ENCODE assay signal across 26 cellular contexts in genomic region chr1:223331301-223331700, GRCh38. TPM values are rescaled to one million over a fixed set of nuclear protein-coding genes. Genes with fewer than 3 reads are reported as not detected.
DNase-seq lines count a peak whose midpoint lies in the region; ATAC-seq and TF ChIP-seq lines count a peak whose summit lies in the region.
"Had no signal": no experiment of that assay in that cellular context is flagged by ENCODE, and none has a peak within 500 bp of the region (broad histone marks: within the 10 kb centered on the region; RNA-seq: fewer than 3 reads in every experiment).

No MANE protein-coding gene starts in this region.

- H3K4me1 Mint-ChIP-seq in activated CD4-positive, alpha-beta T cell treated with anti-CD3 and anti-CD28 coated beads for 36 hours = peaks cover 13% of the 10 kb centered on the region
- H3K4me1 Mint-ChIP-seq in activated CD4-positive, alpha-beta T cell treated with anti-CD3 and anti-CD28 coated beads, Interleukin-2, amount 10 ng/mL, durations not matched to agents 24 days and 14 days = no peaks in the 10 kb centered on the region
- H3K4me1 Mint-ChIP-seq: IgD-negative memory B cell, WTC11 had no signal

- peak; percentile 79 for ATAC-seq in activated CD4-positive, alpha-beta T cell treated with anti-CD3 and anti-CD28 coated beads for 36 hours
- peak; percentile 45 for ATAC-seq in left ventricle myocardium superior
- ATAC-seq in left cardiac atrium = no peak
- ATAC-seq in HG03354 (IDR thresholded peaks at IDR 0.05; ENCODE audit: poor library complexity, severe bottlenecking, unreplicated experiment) = no peak
- ATAC-seq: CD8-positive, alpha-beta T cell; esophagus mucosa; gastroesophageal sphincter; SK-N-SH treated with all-trans-retinoic acid at 6 μM for 48 hours; WTC11 had no signal

- H3K27ac ChIP-seq in fibroblast of lung (ENCODE audit: insufficient read depth, low read length) = no peak overlapping the region
- H3K27ac ChIP-seq: ascending aorta, gastroesophageal sphincter, spleen had no signal

- H3K4me2 ChIP-seq in fibroblast of lung (ENCODE audit: extremely low read depth, insufficient read depth, low read length) = peak overlapping the region; percentile 32

- peak; percentile 46 for DNase-seq in activated CD4-positive, alpha-beta T cell treated with anti-CD3 and anti-CD28 coated beads for 36 hours
- no peak for DNase-seq in activated CD4-positive, alpha-beta T cell treated with anti-CD3 and anti-CD28 coated beads, Interleukin-2, amount 10 ng/mL, durations not matched to agents 24 days and 14 days
- no peak for DNase-seq in left ventricle myocardium superior
- DNase-seq in left cardiac atrium = no peak
- peak in 1 of 2 donors; percentile 70 for DNase-seq in fibroblast of lung (ENCODE audit: low read depth in 2 of 2)
- DNase-seq in stimulated activated CD8-positive, alpha-beta memory T cell treated with anti-CD3 and anti-CD28 coated beads, Interleukin-4, amount 100 ng/mL, for 48 hours = peak; percentile 26
- no peak for DNase-seq in MG63
- DNase-seq: 8988T; activated gamma-delta T cell treated with Interleukin-2 at 50 U/mL for 16 hours; CD8-positive, alpha-beta T cell; DMS53; effector CD4-positive, alpha-beta T cell; hypothalamus; NCI-H2107; NCI-H510A treated with DMSO at 0.1 percent for 48 hours; occipital lobe; spleen; T-helper 9 cell; trophoblast cell had no signal

- H3K4me1 ChIP-seq in fibroblast of lung (ENCODE audit: control insufficient read depth, extremely low read depth, insufficient read depth, low read length) = peaks cover 6% of the 10 kb centered on the region
- H3K4me1 ChIP-seq: spleen had no signal

- H3K4me3 Mint-ChIP-seq in activated CD4-positive, alpha-beta T cell treated with anti-CD3 and anti-CD28 coated beads for 36 hours = no peak overlapping the region
- H3K4me3 Mint-ChIP-seq in activated CD4-positive, alpha-beta T cell treated with anti-CD3 and anti-CD28 coated beads, Interleukin-2, amount 10 ng/mL, durations not matched to agents 24 days and 14 days = no peak overlapping the region
- H3K4me3 Mint-ChIP-seq: CD8-positive, alpha-beta T cell; IgD-negative memory B cell; WTC11 had no signal

- H3K9me3 ChIP-seq in fibroblast of lung (ENCODE audit: control insufficient read depth, insufficient read depth, low read depth, low read length) (no peaks in the 10 kb centered on the region), MG63 (no peaks in the 10 kb centered on the region; the same call in 1 of the 2 replicates)
- H3K9me3 ChIP-seq: ascending aorta, gastroesophageal sphincter, spleen had no signal

- H3K9ac ChIP-seq in fibroblast of lung (ENCODE audit: insufficient read depth, low read length) = no peak overlapping the region

- no peak for TF ChIP-seq CTCF in fibroblast of lung (conservative IDR thresholded peaks at IDR 0.05 in 1 of 2, IDR thresholded peaks at IDR 0.05 in 1 of 2; ENCODE audit: low read depth in 1 of 2, low read length in 2 of 2)

- H2AFZ ChIP-seq in fibroblast of lung (ENCODE audit: low read length) = no peak overlapping the region

- H3K36me3 ChIP-seq in fibroblast of lung (ENCODE audit: control insufficient read depth, insufficient read depth, low read length) (no peaks in the 10 kb centered on the region), MG63 (no peaks in the 10 kb centered on the region)
- H3K36me3 ChIP-seq: ascending aorta, gastroesophageal sphincter, spleen had no signal

- H3K9me3 Mint-ChIP-seq in activated CD4-positive, alpha-beta T cell treated with anti-CD3 and anti-CD28 coated beads for 36 hours (ENCODE audit: low read depth) = no peaks in the 10 kb centered on the region
- no peaks in the 10 kb centered on the region for H3K9me3 Mint-ChIP-seq in activated CD4-positive, alpha-beta T cell treated with anti-CD3 and anti-CD28 coated beads, Interleukin-2, amount 10 ng/mL, durations not matched to agents 24 days and 14 days
- H3K9me3 Mint-ChIP-seq: CD8-positive, alpha-beta T cell; IgD-negative memory B cell; WTC11 had no signal

- H3K27me3 Mint-ChIP-seq in activated CD4-positive, alpha-beta T cell treated with anti-CD3 and anti-CD28 coated beads for 36 hours = no peaks in the 10 kb centered on the region
- no peaks in the 10 kb centered on the region for H3K27me3 Mint-ChIP-seq in activated CD4-positive, alpha-beta T cell treated with anti-CD3 and anti-CD28 coated beads, Interleukin-2, amount 10 ng/mL, durations not matched to agents 24 days and 14 days

- no peaks in the 10 kb centered on the region for H3K36me3 Mint-ChIP-seq in activated CD4-positive, alpha-beta T cell treated with anti-CD3 and anti-CD28 coated beads for 36 hours (ENCODE audit: low read depth)
- no peaks in the 10 kb centered on the region for H3K36me3 Mint-ChIP-seq in activated CD4-positive, alpha-beta T cell treated with anti-CD3 and anti-CD28 coated beads, Interleukin-2, amount 10 ng/mL, durations not matched to agents 24 days and 14 days (ENCODE audit: low read depth)
- H3K36me3 Mint-ChIP-seq: CD8-positive, alpha-beta T cell; IgD-negative memory B cell; WTC11 had no signal

- H3K27me3 ChIP-seq in fibroblast of lung (ENCODE audit: control insufficient read depth, insufficient read depth, low read length) = no peaks in the 10 kb centered on the region
- H3K27me3 ChIP-seq in MG63 = no peaks in the 10 kb centered on the region
- H3K27me3 ChIP-seq: ascending aorta, gastroesophageal sphincter had no signal

- CTCF ChIA-PET in activated CD4-positive, alpha-beta T cell treated with anti-CD3 and anti-CD28 coated beads for 36 hours (lab: Charles Lee) = no interaction called here

- no peaks in the 10 kb centered on the region for H4K20me1 ChIP-seq in fibroblast of lung (ENCODE audit: control insufficient read depth, extremely low read depth, insufficient read depth, low read length)

- intact Hi-C loops in activated CD4-positive, alpha-beta T cell treated with anti-CD3 and anti-CD28 coated beads for 36 hours (cut with DNase I, micrococcal nuclease) = no loop called here
- intact Hi-C loops in activated CD4-positive, alpha-beta T cell treated with anti-CD3 and anti-CD28 coated beads, Interleukin-2, amount 10 ng/mL, durations not matched to agents 24 days and 14 days (cut with micrococcal nuclease) = no loop called here
- intact Hi-C loops in left ventricle myocardium superior (cut with micrococcal nuclease) (no loop called here), left cardiac atrium (cut with DNase I) (no loop called here)

- H3K27ac Mint-ChIP-seq in activated CD4-positive, alpha-beta T cell treated with anti-CD3 and anti-CD28 coated beads for 36 hours = no peak overlapping the region
- no peak overlapping the region for H3K27ac Mint-ChIP-seq in activated CD4-positive, alpha-beta T cell treated with anti-CD3 and anti-CD28 coated beads, Interleukin-2, amount 10 ng/mL, durations not matched to agents 24 days and 14 days
- H3K27ac Mint-ChIP-seq: CD8-positive, alpha-beta T cell; IgD-negative memory B cell; WTC11 had no signal

- H3K79me2 ChIP-seq in fibroblast of lung (ENCODE audit: control insufficient read depth, insufficient read depth, low read length) = no peaks in the 10 kb centered on the region

- H3K4me3 ChIP-seq in fibroblast of lung (replicated peaks in 1 of 4; ENCODE audit: control extremely low read depth in 1 of 4, insufficient read depth in 1 of 4, low read depth in 3 of 4, low read length in 4 of 4) (no peak overlapping the region), MG63 (no peak overlapping the region)
- H3K4me3 ChIP-seq: ascending aorta, gastroesophageal sphincter, spleen had no signal

- POLR2A ChIA-PET in activated CD4-positive, alpha-beta T cell treated with anti-CD3 and anti-CD28 coated beads for 36 hours (lab: Charles Lee) = no interaction called here

RNA-seq across cellular contexts. Expression of gene SUSD4, which starts 32.7 kb away (rescaled TPM):
- total RNA-seq in activated CD4-positive, alpha-beta T cell treated with anti-CD3 and anti-CD28 coated beads for 36 hours = 1 to 10 TPM; 1.9 to 2.2 TPM
- total RNA-seq in activated CD4-positive, alpha-beta T cell treated with anti-CD3 and anti-CD28 coated beads, Interleukin-2, amount 10 ng/mL, durations not matched to agents 24 days and 14 days = not detected in 2 replicates
- total RNA-seq in left ventricle myocardium superior = 8.2 TPM
- 10 to 100 TPM; 11.0 to 15.6 TPM for total RNA-seq in left cardiac atrium
- total RNA-seq in fibroblast of lung = under 0.01 TPM in 1 of 2 replicates, not detected in the other
- polyA plus RNA-seq in fibroblast of lung = 0.33 and 0.63 TPM in 2 replicates
- 0.22 and 0.45 TPM in 2 replicates for polyA plus RNA-seq in fibroblast of lung (2012)
- not detected in 2 replicates for polyA minus RNA-seq in fibroblast of lung (ENCODE audit: low replicate concordance)
- 3.7 and 5.1 TPM in 2 replicates for total RNA-seq in MG63 (2014; rRNA removed; shearing (Covaris generic); ENCODE audit: low replicate concordance)
- total RNA-seq: ascending aorta had no signal

Comparison
In these comparisons a context has a peak if more than half of its experiments do, and no peak if none do; other contexts are left out.
1. ATAC-seq: peak in activated CD4-positive, alpha-beta T cell treated with anti-CD3 and anti-CD28 coated beads for 36 hours (single experiment) and left ventricle myocardium superior (single experiment); none in left cardiac atrium (0 of 2) and HG03354 (single experiment).
2. DNase-seq: peak in activated CD4-positive, alpha-beta T cell treated with anti-CD3 and anti-CD28 coated beads for 36 hours (single experiment) and stimulated activated CD8-positive, alpha-beta memory T cell treated with anti-CD3 and anti-CD28 coated beads, Interleukin-4, amount 100 ng/mL, for 48 hours (single experiment); none in activated CD4-positive, alpha-beta T cell treated with anti-CD3 and anti-CD28 coated beads, Interleukin-2, amount 10 ng/mL, durations not matched to agents 24 days and 14 days (single experiment), left ventricle myocardium superior (single experiment), left cardiac atrium (single experiment) and MG63 (single experiment).